In genomic region chr11:62171261-62171723, GRCh38 we compare ENCODE assay signal across 8 cellular contexts. TPM values are rescaled to one million over a fixed set of nuclear protein-coding genes. Genes with fewer than 3 reads are reported as not detected.
DNase-seq lines count a peak whose midpoint lies in the region; ATAC-seq and TF ChIP-seq lines count a peak whose summit lies in the region.

No MANE protein-coding gene starts in this region.

- H3K9me3 ChIP-seq in lower lobe of right lung, result no peaks in the 10 kb centered on the region

- peaks cover 8% of the 10 kb centered on the region for H3K4me1 ChIP-seq in lower lobe of right lung

- H3K27ac ChIP-seq in dorsolateral prefrontal cortex, result peak overlapping the region in 2 of 59 donors; percentile 21 to 56
- no peak overlapping the region for H3K27ac ChIP-seq in lower lobe of right lung

- peaks cover 12% of the 10 kb centered on the region for H3K27me3 ChIP-seq in BJ (ENCODE audit: control insufficient read depth, insufficient read depth, low read length)
- H3K27me3 ChIP-seq in dorsolateral prefrontal cortex, result peaks cover 0 to 5% (median 0%) of the 10 kb centered on the region in 45 donors
- peaks cover 37% of the 10 kb centered on the region for H3K27me3 ChIP-seq in lower lobe of right lung (ENCODE audit: low read depth)

- no peaks in the 10 kb centered on the region for H3K36me3 ChIP-seq in BJ (ENCODE audit: control insufficient read depth, insufficient read depth, low read length)
- no peaks in the 10 kb centered on the region for H3K36me3 ChIP-seq in lower lobe of right lung

- peak; percentile 81 to 86 for ATAC-seq in lower lobe of right lung
- ATAC-seq in GM19397 (IDR thresholded peaks at IDR 0.05; ENCODE audit: unreplicated experiment), result no peak

- intact Hi-C loops in dorsolateral prefrontal cortex (cut with DNase I) (loop anchor here in 1 of 2 donors (5.0 kb wide), 1 partner anchor 141 kb away; no protein-coding TSS in a partner anchor), lower lobe of right lung (cut with DNase I) (no loop called here)

- TF ChIP-seq CTCF in BJ (IDR thresholded peaks at IDR 0.05; ENCODE audit: insufficient read depth, low read depth, low read length) (peak; percentile 63), dorsolateral prefrontal cortex (IDR thresholded peaks at IDR 0.05 in 54 of 56, conservative IDR thresholded peaks at IDR 0.05 in 2 of 56; ENCODE audit: low read depth in 1 of 56, partially characterized antibody in 56 of 56) (peak; percentile 61 to 88 (median 79)), lower lobe of right lung (IDR thresholded peaks at IDR 0.05) (peak; percentile 66)

- no peak overlapping the region for H3K4me3 ChIP-seq in BJ (ENCODE audit: low read depth, low read length)
- peak overlapping the region in 40 of 59 donors; percentile 1 to 44 (median 26) for H3K4me3 ChIP-seq in dorsolateral prefrontal cortex
- no peak overlapping the region for H3K4me3 ChIP-seq in lower lobe of right lung

- CTCF ChIA-PET in BJ (lab: Yijun Ruan, JAX), result interaction anchor here (0.7 to 3.0 kb wide), 9 partner anchors 11 to 167 kb away, joined by 3 to 12 read pairs (median 5); partner anchors contain the start of gene SCGB1D1

- POLR2A ChIA-PET in BJ (lab: Charles Lee), result no interaction called here

- DNase-seq in BJ (ENCODE audit: low read depth) (peak; percentile 13), HK-2 (ENCODE audit: unreplicated experiment) (peak; percentile 48), NCI-H748 (lab: John Stamatoyannopoulos, UW; ENCODE audit: unreplicated experiment) (peak; percentile 89), dorsolateral prefrontal cortex (peak; percentile 34 to 95 (median 74)), lower lobe of right lung (peak; percentile 59)
- DNase-seq in activated CD4-positive, alpha-beta T cell treated with anti-CD3 and anti-CD28 coated beads, Interleukin-2, amount 50 U/mL, for 48 hours, result peak; percentile 80 to 85
- peak; percentile 6 for DNase-seq in stimulated activated CD8-positive, alpha-beta memory T cell treated with anti-CD3 and anti-CD28 coated beads, Interleukin-12 subunit alpha, Interleukin-12 subunit beta, amount 100 ng/mL, for 4 hours (ENCODE audit: low read depth)

RNA-seq across cellular contexts. Expression of gene SCGB1D1, which starts 18.7 kb away (rescaled TPM):
- polyA plus RNA-seq in BJ (2011; rRNA removed), result not detected in 2 replicates
- not detected in 2 replicates for polyA minus RNA-seq in BJ (2011; rRNA and poly(A)+ RNA removed)
- total RNA-seq in dorsolateral prefrontal cortex, result not detected
- not detected for total RNA-seq in lower lobe of right lung

RNA-seq across cellular contexts. Expression of gene SCGB2A1, which starts 37.2 kb away (rescaled TPM):
- polyA plus RNA-seq in BJ (2011; rRNA removed), result not detected in 2 replicates
- polyA minus RNA-seq in BJ (2011; rRNA and poly(A)+ RNA removed), result not detected in 2 replicates
- total RNA-seq in dorsolateral prefrontal cortex, result under 1 TPM in 1 of 120 experiments, not detected in 119; 0.98 TPM
- 2.5 TPM for total RNA-seq in lower lobe of right lung

RNA-seq across cellular contexts. Expression of gene INCENP, which starts 47.5 kb away (rescaled TPM):
- polyA plus RNA-seq in BJ (2011; rRNA removed), result 9.8 and 14.2 TPM in 2 replicates
- 12.7 and 18.2 TPM in 2 replicates for polyA minus RNA-seq in BJ (2011; rRNA and poly(A)+ RNA removed)
- total RNA-seq in dorsolateral prefrontal cortex, result 10 to 100 TPM; 26.8 to 61.2 (median 41.1) TPM
- 21.6 TPM for total RNA-seq in lower lobe of right lung

Comparison
In these comparisons a context has a peak if more than half of its experiments do, and no peak if none do; other contexts are left out.
1. DNase-seq: peak in every context shown above with its lines; median percentile 89 in NCI-H748; 82 in activated CD4-positive, alpha-beta T cell treated with anti-CD3 and anti-CD28 coated beads, Interleukin-2, amount 50 U/mL, for 48 hours; 74 in dorsolateral prefrontal cortex; 59 in lower lobe of right lung; 48 in HK-2; 13 in BJ; 6 in stimulated activated CD8-positive, alpha-beta memory T cell treated with anti-CD3 and anti-CD28 coated beads, Interleukin-12 subunit alpha, Interleukin-12 subunit beta, amount 100 ng/mL, for 4 hours.
2. H3K4me3 ChIP-seq: peak in dorsolateral prefrontal cortex (40 of 59); none in BJ (single experiment) and lower lobe of right lung (single experiment).
3. Peak in every context shown above with its lines, with median percentiles within 50 percentile points of each other: CTCF ChIP-seq.